Comparison of ENCODE assay signal across 16 cellular contexts in genomic region chr6:68701159-68701558, GRCh38.
DNase-seq lines count a peak whose midpoint lies in the region; ATAC-seq and TF ChIP-seq lines count a peak whose summit lies in the region.
"Had no signal": no experiment of that assay in that cellular context is flagged by ENCODE, and none has a peak within 500 bp of the region (broad histone marks: within the 10 kb centered on the region; RNA-seq: fewer than 3 reads in every experiment).

No MANE protein-coding gene starts in this region.

- no peak for TF ChIP-seq CTCF in PC-3 (conservative IDR thresholded peaks at IDR 0.05; ENCODE audit: low read depth, low read length)
- TF ChIP-seq CTCF in progenitor cell of endocrine pancreas (IDR thresholded peaks at IDR 0.05; ENCODE audit: unreplicated experiment), result no peak
- TF ChIP-seq CTCF in endodermal cell (conservative IDR thresholded peaks at IDR 0.05), result no peak

- no peaks in the 10 kb centered on the region for H4K20me1 ChIP-seq in PC-3 (ENCODE audit: low read length)
- H4K20me1 ChIP-seq: BLaER1 had no signal

- no TSS peak for BruUV-seq in PC-3 (replicated peaks; lab: Mats Ljungman, UMichigan)

- POLR2A ChIA-PET in HEK293T (lab: Yijun Ruan, JAX), result no interaction called here
- POLR2A ChIA-PET in PC-3 (lab: Charles Lee; ENCODE audit: unreplicated experiment), result no interaction called here

- CTCF ChIA-PET in HEK293T (lab: Yijun Ruan, JAX), result no interaction called here
- CTCF ChIA-PET in PC-3 (lab: Charles Lee), result no interaction called here

- no peaks in the 10 kb centered on the region for H3K9me2 ChIP-seq in PC-3 (replicated peaks; ENCODE audit: low read length)

- ATAC-seq in PC-3, result peak; percentile 27; the same call in 1 of the 2 replicates

- no peak overlapping the region for H3K4me2 ChIP-seq in PC-3 (ENCODE audit: low read length)
- H3K4me2 ChIP-seq: BLaER1 had no signal

- H3K9me3 ChIP-seq in PC-3 (ENCODE audit: low read length) (no peaks in the 10 kb centered on the region), endodermal cell (ENCODE audit: control insufficient read depth, low read length) (no peaks in the 10 kb centered on the region)
- H3K9me3 ChIP-seq: BLaER1 had no signal

- H2AFZ ChIP-seq in PC-3 (ENCODE audit: low read length), result no peak overlapping the region

- H3F3A ChIP-seq in PC-3 (ENCODE audit: low read length, unreplicated experiment), result no peaks in the 10 kb centered on the region

- intact Hi-C loops in PC-3 (cut with micrococcal nuclease), result no loop called here

- DNase-seq in DMS153 (lab: John Stamatoyannopoulos, UW), result peak; percentile 18
- DNase-seq in DMS153 treated with DMSO at 0.1 percent for 48 hours (lab: John Stamatoyannopoulos, UW; ENCODE audit: unreplicated experiment), result no peak
- no peak for DNase-seq in HEK293T (ENCODE audit: extremely low spot score)
- DNase-seq in PC-3, result peak; percentile 8
- DNase-seq in progenitor cell of endocrine pancreas (ENCODE audit: low spot score, unreplicated experiment), result no peak
- no peak for DNase-seq in endodermal cell
- no peak for DNase-seq in inferior parietal cortex (ENCODE audit: extremely low spot score)
- DNase-seq in NCI-H1092 treated with DMSO at 0.1 percent for 48 hours (lab: John Stamatoyannopoulos, UW), result no peak
- DNase-seq: CD8-positive, alpha-beta memory T cell; DND-41; GDM1; HCEC 1CT; KBM-7 had no signal

- no peaks in the 10 kb centered on the region for H3K36me3 Mint-ChIP-seq in progenitor cell of endocrine pancreas (ENCODE audit: insufficient read depth)
- H3K36me3 Mint-ChIP-seq in endodermal cell (ENCODE audit: low read depth), result no peaks in the 10 kb centered on the region
- H3K36me3 Mint-ChIP-seq: CD8-positive, alpha-beta memory T cell had no signal

- H3K4me3 Mint-ChIP-seq in progenitor cell of endocrine pancreas (ENCODE audit: low read depth), result no peak overlapping the region
- no peak overlapping the region for H3K4me3 Mint-ChIP-seq in endodermal cell
- H3K4me3 Mint-ChIP-seq: CD8-positive, alpha-beta memory T cell had no signal

- H3K4me3 ChIP-seq in PC-3 (ENCODE audit: low read length) (no peak overlapping the region), endodermal cell (ENCODE audit: low read length) (no peak overlapping the region)
- H3K4me3 ChIP-seq: BLaER1 had no signal

- peak overlapping the region; percentile 0 for H3K27ac Mint-ChIP-seq in progenitor cell of endocrine pancreas
- no peak overlapping the region for H3K27ac Mint-ChIP-seq in endodermal cell
- H3K27ac Mint-ChIP-seq: CD8-positive, alpha-beta memory T cell had no signal

- peaks cover 23% of the 10 kb centered on the region for H3K4me1 Mint-ChIP-seq in progenitor cell of endocrine pancreas (ENCODE audit: low read depth)
- no peaks in the 10 kb centered on the region for H3K4me1 Mint-ChIP-seq in endodermal cell
- H3K4me1 Mint-ChIP-seq: CD8-positive, alpha-beta memory T cell had no signal

- H3K4me1 ChIP-seq in PC-3 (ENCODE audit: insufficient read depth, low read length), result no peaks in the 10 kb centered on the region
- no peaks in the 10 kb centered on the region for H3K4me1 ChIP-seq in endodermal cell (ENCODE audit: control insufficient read depth, insufficient read depth, low read length)
- H3K4me1 ChIP-seq: BLaER1 had no signal

- H3K79me2 ChIP-seq in PC-3 (ENCODE audit: low read length), result no peaks in the 10 kb centered on the region

- H3K9me3 Mint-ChIP-seq in progenitor cell of endocrine pancreas (ENCODE audit: low read depth) (no peaks in the 10 kb centered on the region), endodermal cell (no peaks in the 10 kb centered on the region)

- 96 to 97% methylated on average over 3 to 4 of the region's 4 CpGs for WGBS in endodermal cell (ENCODE audit: insufficient coverage in 1 of 2, insufficient read length in 1 of 2), 2 experiments

- H3K27me3 ChIP-seq in PC-3 (ENCODE audit: low read length) (peaks cover 9% of the 10 kb centered on the region; the same call in 1 of the 2 replicates), endodermal cell (ENCODE audit: control insufficient read depth, insufficient read depth, low read length, poor library complexity, severe bottlenecking) (no peaks in the 10 kb centered on the region)
- H3K27me3 ChIP-seq: BLaER1 had no signal

- H3K36me3 ChIP-seq in PC-3 (ENCODE audit: low read depth, low read length) (no peaks in the 10 kb centered on the region), endodermal cell (ENCODE audit: control insufficient read depth, insufficient read depth, low read length) (no peaks in the 10 kb centered on the region)
- H3K36me3 ChIP-seq: BLaER1 had no signal

- no peak overlapping the region for H3K27ac ChIP-seq in PC-3 (ENCODE audit: low read length)
- no peak overlapping the region for H3K27ac ChIP-seq in endodermal cell (ENCODE audit: low read depth, low read length)
- H3K27ac ChIP-seq: 22Rv1, BLaER1, HL-60 had no signal

- H3K27me3 Mint-ChIP-seq in progenitor cell of endocrine pancreas (peaks cover 7% of the 10 kb centered on the region), endodermal cell (ENCODE audit: insufficient read depth) (no peaks in the 10 kb centered on the region)
- H3K27me3 Mint-ChIP-seq: CD8-positive, alpha-beta memory T cell had no signal

- H3K9ac ChIP-seq in PC-3 (ENCODE audit: low read length), result no peak overlapping the region
- H3K9ac ChIP-seq in endodermal cell (ENCODE audit: extremely low read depth, low read length, poor library complexity, severe bottlenecking), result no peak overlapping the region
- H3K9ac ChIP-seq: BLaER1 had no signal

TF ChIP-seq in HEK293T, 16 proteins besides CTCF, POLR2A, EP300 and RAD21:
- TF ChIP-seq SP1 (IDR thresholded peaks at IDR 0.05), result no peak
- TF ChIP-seq, protein P1, sequence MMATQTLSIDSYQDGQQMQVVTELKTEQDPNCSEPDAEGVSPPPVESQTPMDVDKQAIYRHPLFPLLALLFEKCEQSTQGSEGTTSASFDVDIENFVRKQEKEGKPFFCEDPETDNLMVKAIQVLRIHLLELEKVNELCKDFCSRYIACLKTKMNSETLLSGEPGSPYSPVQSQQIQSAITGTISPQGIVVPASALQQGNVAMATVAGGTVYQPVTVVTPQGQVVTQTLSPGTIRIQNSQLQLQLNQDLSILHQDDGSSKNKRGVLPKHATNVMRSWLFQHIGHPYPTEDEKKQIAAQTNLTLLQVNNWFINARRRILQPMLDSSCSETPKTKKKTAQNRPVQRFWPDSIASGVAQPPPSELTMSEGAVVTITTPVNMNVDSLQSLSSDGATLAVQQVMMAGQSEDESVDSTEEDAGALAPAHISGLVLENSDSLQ (IDR thresholded peaks at IDR 0.05), result peak; percentile 58; the same call in 1 of the 2 replicates

Comparison
In these comparisons a context has a peak if more than half of its experiments do, and no peak if none do; other contexts are left out.
1. DNase-seq: peak in DMS153 (single experiment) and PC-3 (single experiment); none in DMS153 treated with DMSO at 0.1 percent for 48 hours (single experiment), HEK293T (single experiment), progenitor cell of endocrine pancreas (single experiment), endodermal cell (single experiment), inferior parietal cortex (single experiment) and NCI-H1092 treated with DMSO at 0.1 percent for 48 hours (single experiment).